Comparison of ENCODE assay signal across 8 cellular contexts in the genomic region with DNA sequence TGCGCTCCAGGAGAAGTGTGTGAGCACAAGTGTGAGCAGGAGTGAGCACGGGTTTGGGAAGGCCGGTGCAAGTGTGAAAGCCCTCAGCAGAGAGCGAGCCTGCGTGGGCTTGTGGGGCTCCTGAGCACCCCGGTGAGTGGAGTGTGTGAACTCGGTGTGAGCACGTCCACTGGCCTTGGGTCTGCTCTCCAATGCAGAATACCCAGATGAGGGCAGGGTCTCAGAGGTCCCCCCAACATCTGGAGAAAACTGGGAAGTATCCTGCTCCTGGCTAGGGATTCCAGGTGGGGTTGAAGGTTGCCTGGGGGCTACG. TPM values are rescaled to one million over a fixed set of nuclear protein-coding genes. Genes with fewer than 3 reads are reported as not detected.
DNase-seq lines count a peak whose midpoint lies in the region; ATAC-seq and TF ChIP-seq lines count a peak whose summit lies in the region.

No MANE protein-coding gene starts in this region.

- ATAC-seq in RWPE2 (ENCODE audit: low read depth) (no peak), HG02610 (IDR thresholded peaks at IDR 0.05; ENCODE audit: unreplicated experiment) (no peak)

- DNase-seq in Caco-2 (no peak), RWPE2 (ENCODE audit: low spot score) (no peak), esophagus muscularis mucosa (ENCODE audit: extremely low spot score) (no peak), ovary (no peak), H4 (ENCODE audit: low spot score) (no peak), posterior cingulate gyrus (no peak)
- DNase-seq in activated CD4-positive, alpha-beta T cell treated with anti-CD3 and anti-CD28 coated beads, Interleukin-2, amount 50 U/mL, for 1 hour = no peak

- H3K4me3 ChIP-seq in Caco-2 (ENCODE audit: low read depth, low read length) = peak overlapping the region; percentile 65
- peak overlapping the region; percentile 61 for H3K4me3 ChIP-seq in RWPE2 (ENCODE audit: severe bottlenecking)
- H3K4me3 ChIP-seq in esophagus muscularis mucosa = peak overlapping the region; percentile 69 to 84 (median 78)
- H3K4me3 ChIP-seq in ovary = peak overlapping the region; percentile 48

- intact Hi-C loops in Caco-2 (cut with micrococcal nuclease; ENCODE audit: unreplicated experiment) (no loop called here), esophagus muscularis mucosa (cut with DNase I) (no loop called here), ovary (cut with DNase I) (loop anchor here in 1 of 4 donors (5.0 kb wide), 1 partner anchor 64 kb away; the partner anchor contains the start of gene FKBP2), posterior cingulate gyrus (cut with DNase I) (no loop called here)

- H3K4me1 ChIP-seq in Caco-2 (peaks cover 32% of the 10 kb centered on the region), RWPE2 (ENCODE audit: insufficient read depth, poor library complexity, severe bottlenecking) (peaks cover 8% of the 10 kb centered on the region), esophagus muscularis mucosa (peaks cover 17 to 41% (median 38%) of the 10 kb centered on the region in 4 donors), ovary (ENCODE audit: insufficient read depth) (peaks cover 8% of the 10 kb centered on the region)

- H3K4me1 Mint-ChIP-seq in Caco-2 (ENCODE audit: low read depth, unreplicated experiment) = peaks cover 9% of the 10 kb centered on the region

- H3K27me3 ChIP-seq in Caco-2 (replicated peaks; ENCODE audit: control insufficient read depth, insufficient read depth, low read length) (no peaks in the 10 kb centered on the region), RWPE2 (ENCODE audit: insufficient read depth, poor library complexity, severe bottlenecking) (no peaks in the 10 kb centered on the region), esophagus muscularis mucosa (peaks cover 0 to 20% (median 5%) of the 10 kb centered on the region in 4 donors), ovary (peaks cover under 1% of the 10 kb centered on the region)

- no peak for TF ChIP-seq EP300 in esophagus muscularis mucosa (IDR thresholded peaks at IDR 0.05)
- TF ChIP-seq EP300 in ovary (IDR thresholded peaks at IDR 0.05) = no peak

- peaks cover 3% of the 10 kb centered on the region; the same call in 1 of the 2 replicates for H3K36me3 ChIP-seq in Caco-2 (ENCODE audit: control insufficient read depth, insufficient read depth, low read length)
- peaks cover 10% of the 10 kb centered on the region; the same call in 1 of the 2 replicates for H3K36me3 ChIP-seq in RWPE2 (ENCODE audit: low read depth)
- H3K36me3 ChIP-seq in esophagus muscularis mucosa = peaks cover 0 to 11% (median 2%) of the 10 kb centered on the region in 4 donors
- no peaks in the 10 kb centered on the region for H3K36me3 ChIP-seq in ovary

- no peak for TF ChIP-seq POLR2A in esophagus muscularis mucosa (IDR thresholded peaks at IDR 0.05; ENCODE audit: low read depth)
- no peak for TF ChIP-seq POLR2A in ovary (IDR thresholded peaks at IDR 0.05)

- CTCF ChIA-PET in Caco-2 (lab: Charles Lee) = interaction anchor here (0.8 to 2.2 kb wide), 2 partner anchors 11 to 49 kb away, joined by 3 to 7 read pairs; partner anchors contain the start of genes PRDX5 and TRMT112

- POLR2A ChIA-PET in Caco-2 (lab: Charles Lee) = interaction anchor here (3.5 kb wide), 1 partner anchor 11 kb away, joined by 86 read pairs; the partner anchor contains the start of genes PRDX5 and TRMT112

- H3K27ac ChIP-seq in RWPE2 (ENCODE audit: poor library complexity, severe bottlenecking) (peak overlapping the region; percentile 86), esophagus muscularis mucosa (replicated peaks in 1 of 4) (peak overlapping the region; percentile 89 to 98 (median 92)), ovary (no peak overlapping the region)

- peaks cover 55% of the 10 kb centered on the region for H3K36me3 Mint-ChIP-seq in Caco-2 (ENCODE audit: insufficient read depth, unreplicated experiment)

- no peaks in the 10 kb centered on the region for H3K27me3 Mint-ChIP-seq in Caco-2 (ENCODE audit: insufficient read depth, unreplicated experiment)

- H3K4me3 Mint-ChIP-seq in Caco-2 (ENCODE audit: unreplicated experiment) = peak overlapping the region; percentile 97

- H3K9me3 ChIP-seq in Caco-2 (no peaks in the 10 kb centered on the region), RWPE2 (ENCODE audit: severe bottlenecking) (no peaks in the 10 kb centered on the region), esophagus muscularis mucosa (no peaks in the 10 kb centered on the region), ovary (no peaks in the 10 kb centered on the region)

- WGBS in esophagus muscularis mucosa = 26% methylated on average over 9 of the region's 9 CpGs
- 25 to 29% (median 26%) methylated on average over 9 of the region's 9 CpGs for WGBS in ovary, 3 donors

- TF ChIP-seq CTCF in Caco-2 (IDR thresholded peaks at IDR 0.05; ENCODE audit: insufficient read depth in 1 of 2, low read depth in 1 of 2, low read length in 1 of 2, severe bottlenecking in 1 of 2, unreplicated experiment in 1 of 2) = no peak
- TF ChIP-seq CTCF in RWPE2 (IDR thresholded peaks at IDR 0.05; ENCODE audit: poor library complexity, severe bottlenecking) = no peak
- TF ChIP-seq CTCF in esophagus muscularis mucosa (IDR thresholded peaks at IDR 0.05) = no peak
- no peak for TF ChIP-seq CTCF in ovary (IDR thresholded peaks at IDR 0.05)

- no peaks in the 10 kb centered on the region for H3K9me3 Mint-ChIP-seq in Caco-2 (ENCODE audit: unreplicated experiment)

- BruUV-seq in Caco-2 (replicated peaks; lab: Mats Ljungman, UMichigan) = TSS peak; percentile 71

- peak overlapping the region; percentile 96 for H3K27ac Mint-ChIP-seq in Caco-2 (ENCODE audit: unreplicated experiment)

RNA-seq across cellular contexts. Expression of gene ESRRA, which starts 1.2 kb away (rescaled TPM):
- total RNA-seq in Caco-2 (2022) = 66.9 and 71.7 TPM in 2 replicates
- total RNA-seq in esophagus muscularis mucosa = 10 to 100 TPM; 63.5 to 95.8 (median 76.1) TPM
- total RNA-seq in ovary = 10 to 100 TPM in 6 of 7 donors, 1 to 10 TPM in 1; 9.2 to 17.4 (median 15.7) TPM
- polyA plus RNA-seq in ovary = 10 to 100 TPM in 1 of 2 donors, 1 to 10 TPM in 1; 2.3 to 11.9 TPM
- 16.2 and 28.2 TPM in 2 replicates for total RNA-seq in H4 (2014; rRNA removed; shearing (Covaris generic))

RNA-seq across cellular contexts. Expression of gene CATSPERZ, which starts 6.4 kb away (rescaled TPM):
- 12.8 and 16.7 TPM in 2 replicates for total RNA-seq in Caco-2 (2022)
- under 1 TPM in 1 of 4 donors, not detected in 3; 0.80 TPM for total RNA-seq in esophagus muscularis mucosa
- not detected for total RNA-seq in ovary
- not detected for polyA plus RNA-seq in ovary
- not detected in 2 replicates for total RNA-seq in H4 (2014; rRNA removed; shearing (Covaris generic))

RNA-seq across cellular contexts. Expression of gene TRMT112, which starts 10.8 kb away (rescaled TPM):
- total RNA-seq in Caco-2 (2022) (235 and 246 TPM in 2 replicates), esophagus muscularis mucosa (100 to 1,000 TPM; 202 to 281 (median 212) TPM), ovary (100 to 1,000 TPM; 207 to 432 (median 275) TPM)
- 100 to 1,000 TPM; 272 to 383 TPM for polyA plus RNA-seq in ovary
- 511 and 714 TPM in 2 replicates for total RNA-seq in H4 (2014; rRNA removed; shearing (Covaris generic))

RNA-seq across cellular contexts. Expression of gene PRDX5, which starts 11.4 kb away (rescaled TPM):
- 269 and 306 TPM in 2 replicates for total RNA-seq in Caco-2 (2022)
- 100 to 1,000 TPM; 144 to 178 (median 155) TPM for total RNA-seq in esophagus muscularis mucosa
- 100 to 1,000 TPM; 160 to 400 (median 192) TPM for total RNA-seq in ovary
- polyA plus RNA-seq in ovary = 100 to 1,000 TPM; 272 to 334 TPM
- total RNA-seq in H4 (2014; rRNA removed; shearing (Covaris generic)) = 186 and 206 TPM in 2 replicates

RNA-seq across cellular contexts. Expression of gene KCNK4, which starts 15.4 kb away (rescaled TPM):
- total RNA-seq in Caco-2 (2022) = not detected in 2 replicates
- total RNA-seq in esophagus muscularis mucosa = not detected
- total RNA-seq in ovary = not detected
- polyA plus RNA-seq in ovary = not detected
- not detected in 2 replicates for total RNA-seq in H4 (2014; rRNA removed; shearing (Covaris generic))

Comparison
In these comparisons a context has a peak if more than half of its experiments do, and no peak if none do; other contexts are left out.
1. H3K27ac ChIP-seq: peak in RWPE2 (single experiment) and esophagus muscularis mucosa (4 of 4); none in ovary (0 of 2).
2. Peak in every context shown above with its lines, with median percentiles within 50 percentile points of each other: H3K4me3 ChIP-seq.